Comparison of ENCODE assay signal across 8 cellular contexts in genomic region chr1:92961896-92962752, GRCh38. TPM values are rescaled to one million over a fixed set of nuclear protein-coding genes. Genes with fewer than 3 reads are reported as not detected.
DNase-seq lines count a peak whose midpoint lies in the region; ATAC-seq and TF ChIP-seq lines count a peak whose summit lies in the region.

No MANE protein-coding gene starts in this region.

- no peaks in the 10 kb centered on the region for H3K27me3 Mint-ChIP-seq in naive thymus-derived CD8-positive, alpha-beta T cell

- TF ChIP-seq CTCF in epithelial cell of proximal tubule (conservative IDR thresholded peaks at IDR 0.05; ENCODE audit: low read depth, low read length) = no peak

- H3K9me3 Mint-ChIP-seq in naive thymus-derived CD8-positive, alpha-beta T cell = no peaks in the 10 kb centered on the region

- H3K4me1 Mint-ChIP-seq in naive thymus-derived CD8-positive, alpha-beta T cell = peaks cover 13 to 29% (median 28%) of the 10 kb centered on the region in 4 donors

- peak; percentile 46 for ATAC-seq in HG02759 (IDR thresholded peaks at IDR 0.05; ENCODE audit: unreplicated experiment)
- ATAC-seq in naive thymus-derived CD8-positive, alpha-beta T cell = peak; percentile 67 to 68

- DNase-seq in NCI-H1105 treated with DMSO at 0.1 percent for 48 hours (lab: John Stamatoyannopoulos, UW) (peak; percentile 10), NCI-H1105 (lab: John Stamatoyannopoulos, UW) (no peak), NCI-H2171 (lab: John Stamatoyannopoulos, UW) (peak; percentile 87), epithelial cell of proximal tubule (ENCODE audit: low read depth) (no peak), superior temporal gyrus (ENCODE audit: extremely low spot score) (peak; percentile 52)
- DNase-seq in activated CD8-positive, alpha-beta memory T cell treated with anti-CD3 and anti-CD28 coated beads, Interleukin-2, amount 50 U/mL, for 1 hour (ENCODE audit: extremely low read depth) = peak; percentile 55
- DNase-seq in naive thymus-derived CD8-positive, alpha-beta T cell = peak; percentile 36 to 88 (median 74)

- no peak overlapping the region for H3K4me3 Mint-ChIP-seq in naive thymus-derived CD8-positive, alpha-beta T cell

- H3K4me3 ChIP-seq in epithelial cell of proximal tubule (ENCODE audit: low read depth, low read length) = peak overlapping the region; percentile 72

- no peaks in the 10 kb centered on the region for H3K36me3 Mint-ChIP-seq in naive thymus-derived CD8-positive, alpha-beta T cell

- POLR2A ChIA-PET in naive thymus-derived CD8-positive, alpha-beta T cell (lab: Charles Lee) = interaction anchor here (0.5 to 5.6 kb wide), 31 partner anchors 9 to 917 kb away, joined by 3 to 92 read pairs (median 5); partner anchors contain the start of genes DNTTIP2, MTF2 and RPL5

- no peak overlapping the region for H3K27ac Mint-ChIP-seq in naive thymus-derived CD8-positive, alpha-beta T cell

RNA-seq across cellular contexts. Expression of gene DIPK1A, which starts 0.9 kb away (rescaled TPM):
- total RNA-seq in epithelial cell of proximal tubule = 1.8 and 3.1 TPM in 2 replicates
- total RNA-seq in naive thymus-derived CD8-positive, alpha-beta T cell = 10 to 100 TPM; 12.0 to 14.8 TPM
- polyA plus RNA-seq in naive thymus-derived CD8-positive, alpha-beta T cell = 10 to 100 TPM; 11.5 to 14.5 (median 14.1) TPM

Comparison
In these comparisons a context has a peak if more than half of its experiments do, and no peak if none do; other contexts are left out.
1. DNase-seq: peak in NCI-H1105 treated with DMSO at 0.1 percent for 48 hours (single experiment), NCI-H2171 (single experiment), activated CD8-positive, alpha-beta memory T cell treated with anti-CD3 and anti-CD28 coated beads, Interleukin-2, amount 50 U/mL, for 1 hour (single experiment), naive thymus-derived CD8-positive, alpha-beta T cell (10 of 10) and superior temporal gyrus (single experiment); none in NCI-H1105 (single experiment) and epithelial cell of proximal tubule (single experiment).